ENCODE assay signal across 25 cellular contexts in the genomic region with DNA sequence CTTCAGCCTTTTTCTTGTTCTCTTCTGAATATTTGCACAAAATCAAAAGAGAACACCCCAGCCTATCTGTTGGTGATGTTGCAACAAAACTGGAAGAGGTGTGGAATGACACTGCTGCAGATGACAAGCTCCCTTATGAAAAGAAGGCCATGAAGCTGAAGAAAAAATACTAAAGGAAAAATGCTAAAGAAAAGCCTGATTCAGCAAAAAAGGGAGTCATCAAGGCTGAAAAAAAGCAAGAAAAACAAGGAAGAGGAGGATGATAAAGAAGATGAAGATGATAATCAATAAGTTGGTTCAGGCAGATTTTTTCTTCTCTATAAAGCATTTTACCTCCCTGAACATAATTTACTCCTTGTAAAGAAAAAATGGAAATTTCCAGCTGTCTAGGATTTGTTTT.
"Had no signal": no experiment of that assay in that cellular context is flagged by ENCODE, and none has a peak within 500 bp of the region (broad histone marks: within the 10 kb centered on the region; RNA-seq: fewer than 3 reads in every experiment).

No MANE protein-coding gene starts in this region.

- H3K36me3 ChIP-seq: colonic mucosa, esophagus squamous epithelium, gastrocnemius medialis, heart right ventricle, left lung, lower lobe of right lung had no signal

- H3K4me3 ChIP-seq: colonic mucosa, esophagus squamous epithelium, gastrocnemius medialis, heart right ventricle, left lung, lower lobe of right lung, mucosa of descending colon had no signal

- DNase-seq: colonic mucosa; cortex of kidney; effector CD8-positive, alpha-beta T cell; effector memory CD8-positive, alpha-beta T cell; endodermal cell; erythroblast; esophagus squamous epithelium; foreskin fibroblast; foreskin melanocyte; gastrocnemius medialis; glutamatergic neuron; head of caudate nucleus; heart right ventricle; hippocampal formation; left cardiac atrium; left lung; left ventricle myocardium superior; lower lobe of right lung; mesenchymal stem cell; mucosa of descending colon had no signal

- H3K27ac ChIP-seq: colonic mucosa, epithelial cell of prostate, esophagus squamous epithelium, gastrocnemius medialis, heart right ventricle, left lung, lower lobe of right lung had no signal

- ATAC-seq: effector memory CD8-positive, alpha-beta T cell; esophagus mucosa; gastrocnemius medialis; heart right ventricle; left cardiac atrium; left lung; left ventricle myocardium superior; lower lobe of right lung; mucosa of descending colon had no signal

- FAIRE-seq: endometrium, islet of Langerhans, keratinocyte had no signal

- H3K27me3 ChIP-seq: colonic mucosa, esophagus squamous epithelium, gastrocnemius medialis, left lung had no signal

- H3K4me1 ChIP-seq: colonic mucosa, esophagus squamous epithelium, gastrocnemius medialis, heart right ventricle, left lung, lower lobe of right lung had no signal

- H3K9me3 ChIP-seq: colonic mucosa, esophagus squamous epithelium, gastrocnemius medialis, heart right ventricle, left lung, lower lobe of right lung, mucosa of descending colon had no signal
